12 cellular contexts compared by ENCODE assay signal in the genomic region with DNA sequence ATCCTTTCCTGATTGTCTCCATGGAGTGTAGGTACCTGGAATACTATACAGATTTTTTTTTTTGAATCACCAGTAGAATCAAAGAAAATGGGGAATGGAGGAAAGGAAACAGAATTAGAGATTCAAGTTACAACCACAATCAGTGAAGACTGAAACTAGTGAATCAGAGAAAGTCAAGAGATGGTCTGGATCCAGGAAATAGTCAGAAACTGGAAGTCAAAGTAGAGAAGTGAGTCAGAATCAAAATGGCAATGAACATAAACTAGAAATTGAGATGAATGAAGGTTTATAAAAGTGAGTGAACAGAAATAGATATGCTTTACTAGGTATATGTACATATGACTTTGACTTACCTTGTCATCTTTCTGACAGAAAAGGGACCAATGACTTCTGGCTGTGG.
"Had no signal": no experiment of that assay in that cellular context is flagged by ENCODE, and none has a peak within 500 bp of the region (broad histone marks: within the 10 kb centered on the region; RNA-seq: fewer than 3 reads in every experiment).

No MANE protein-coding gene starts in this region.

- H3K27ac Mint-ChIP-seq: activated naive CD8-positive, alpha-beta T cell; T-cell had no signal

- H3K9me3 Mint-ChIP-seq: T-cell had no signal

- DNase-seq: activated CD4-positive, alpha-beta T cell treated with anti-CD3 and anti-CD28 coated beads for 48 hours; activated effector memory CD4-positive, alpha-beta T cell treated with Interleukin-2 at 50 U/mL for 16 hours; activated T-cell treated with anti-CD3 and anti-CD28 coated beads for 4 hours; esophagus squamous epithelium; mesendoderm; sigmoid colon; stimulated activated naive CD4-positive, alpha-beta T cell treated with Interleukin-2 at 50 U/mL for 16 hours; T-cell; testis; WERI-Rb-1 had no signal

- H3K27ac ChIP-seq: esophagus squamous epithelium, gastroesophageal sphincter, sigmoid colon, testis, WERI-Rb-1 had no signal

- H3K4me3 ChIP-seq: esophagus squamous epithelium, gastroesophageal sphincter, sigmoid colon, testis had no signal

- H3K4me1 Mint-ChIP-seq: T-cell had no signal

- H3K4me1 ChIP-seq: esophagus squamous epithelium, gastroesophageal sphincter, sigmoid colon, testis had no signal

- ATAC-seq: gastroesophageal sphincter, T-cell had no signal

- H3K36me3 Mint-ChIP-seq: activated naive CD8-positive, alpha-beta T cell; T-cell had no signal

- H3K4me3 Mint-ChIP-seq: activated naive CD8-positive, alpha-beta T cell; T-cell had no signal

- H3K36me3 ChIP-seq: esophagus squamous epithelium, gastroesophageal sphincter, sigmoid colon, WERI-Rb-1 had no signal

- H3K27me3 ChIP-seq: esophagus squamous epithelium, gastroesophageal sphincter, sigmoid colon, testis had no signal

- H3K9me3 ChIP-seq: esophagus squamous epithelium, gastroesophageal sphincter, sigmoid colon, testis had no signal
